Comparison of ENCODE assay signal across 26 cellular contexts in genomic region chr22:25127274-25127673, GRCh38.
"Had no signal": no experiment of that assay in that cellular context is flagged by ENCODE, and none has a peak within 500 bp of the region (broad histone marks: within the 10 kb centered on the region; RNA-seq: fewer than 3 reads in every experiment).

No MANE protein-coding gene starts in this region.

- H3K9me3 Mint-ChIP-seq: effector memory CD8-positive, alpha-beta T cell had no signal

- H3K4me1 Mint-ChIP-seq: stimulated activated naive B cell treated with anti-CD40 and anti-IgM and Interleukin-4, amounts not matched to agents 10 μg/mL and 1 μg/mL and 100 μg/mL, for 72 hours had no signal

- H3K27ac Mint-ChIP-seq: naive thymus-derived CD4-positive, alpha-beta T cell; nephron progenitor cell; stimulated activated naive B cell treated with anti-CD40 and anti-IgM and Interleukin-4, amounts not matched to agents 10 μg/mL and 1 μg/mL and 100 μg/mL, for 72 hours; stimulated activated naive CD8-positive, alpha-beta T cell treated with anti-CD3 and anti-CD28 coated beads, Interleukin-15, Interleukin-2, amounts not matched to agents 100 ng/mL and 50 ng/mL, for 24 hours had no signal

- ATAC-seq: effector memory CD8-positive, alpha-beta T cell; esophagus mucosa; gastroesophageal sphincter; heart left ventricle; left cardiac atrium; left lung; naive thymus-derived CD4-positive, alpha-beta T cell; psoas muscle; right cardiac atrium; stimulated activated naive B cell treated with anti-CD40 and anti-IgM and Interleukin-4, amounts not matched to agents 10 μg/mL and 1 μg/mL and 100 μg/mL, for 72 hours had no signal

- H3K9me3 ChIP-seq: gastroesophageal sphincter, heart left ventricle, left lung, ovary, psoas muscle, thoracic aorta, tibial nerve had no signal

- H3K27me3 ChIP-seq: gastroesophageal sphincter, heart left ventricle, hepatocyte, left lung, ovary, tibial nerve had no signal

- H3K36me3 ChIP-seq: left lung, ovary, thoracic aorta had no signal

- H3K4me3 Mint-ChIP-seq: effector memory CD8-positive, alpha-beta T cell; naive thymus-derived CD4-positive, alpha-beta T cell; nephron progenitor cell; stimulated activated naive B cell treated with anti-CD40 and anti-IgM and Interleukin-4, amounts not matched to agents 10 μg/mL and 1 μg/mL and 100 μg/mL, for 72 hours; stimulated activated naive CD8-positive, alpha-beta T cell treated with anti-CD3 and anti-CD28 coated beads, Interleukin-15, Interleukin-2, amounts not matched to agents 100 ng/mL and 50 ng/mL, for 24 hours had no signal

- H3K27ac ChIP-seq: epithelial cell of prostate, gastroesophageal sphincter, heart left ventricle, hepatocyte, left lung, ovary, psoas muscle, skin epidermis, thoracic aorta, tibial nerve had no signal

- H2AFZ ChIP-seq: hepatocyte had no signal

- DNase-seq: cerebellar nuclear complex; cortex of kidney; effector memory CD8-positive, alpha-beta T cell; foreskin fibroblast; heart left ventricle; left cardiac atrium; left lung; mesenchymal stem cell; midbrain; naive thymus-derived CD4-positive, alpha-beta T cell; nephron progenitor cell; occipital lobe; ovary; psoas muscle; right cardiac atrium; stimulated activated CD4-positive, alpha-beta T cell treated with anti-CD3 and anti-CD28 coated beads, Interleukin-15, amount 100 ng/mL, for 24 hours; stimulated activated CD4-positive, alpha-beta T cell treated with anti-CD3 and anti-CD28 coated beads, Interleukin-2, amount 100 ng/mL, for 48 hours; stimulated activated naive B cell treated with anti-CD40 and anti-IgM and Interleukin-4, amounts not matched to agents 10 μg/mL and 1 μg/mL and 100 μg/mL, for 72 hours had no signal

- H3K27me3 Mint-ChIP-seq: effector memory CD8-positive, alpha-beta T cell; naive thymus-derived CD4-positive, alpha-beta T cell; stimulated activated naive CD8-positive, alpha-beta T cell treated with anti-CD3 and anti-CD28 coated beads, Interleukin-15, Interleukin-2, amounts not matched to agents 100 ng/mL and 50 ng/mL, for 24 hours had no signal

- H3K36me3 Mint-ChIP-seq: stimulated activated naive B cell treated with anti-CD40 and anti-IgM and Interleukin-4, amounts not matched to agents 10 μg/mL and 1 μg/mL and 100 μg/mL, for 72 hours had no signal

- H3K4me2 ChIP-seq: hepatocyte had no signal

- H3K4me3 ChIP-seq: gastroesophageal sphincter, heart left ventricle, hepatocyte, left lung, ovary, psoas muscle, skin epidermis, thoracic aorta, tibial nerve had no signal
